Comparison of ENCODE assay signal across 9 cellular contexts in genomic region chr16:89359296-89360147, GRCh38.
DNase-seq lines count a peak whose midpoint lies in the region; ATAC-seq and TF ChIP-seq lines count a peak whose summit lies in the region.
"Had no signal": no experiment of that assay in that cellular context is flagged by ENCODE, and none has a peak within 500 bp of the region (broad histone marks: within the 10 kb centered on the region; RNA-seq: fewer than 3 reads in every experiment).

No MANE protein-coding gene starts in this region.

- peak overlapping the region; percentile 56 for H3K4me3 Mint-ChIP-seq in stimulated activated naive CD8-positive, alpha-beta T cell treated with anti-CD3 and anti-CD28 coated beads, Interleukin-15, Interleukin-2, amounts not matched to agents 100 ng/mL and 50 ng/mL, for 24 hours
- H3K4me3 Mint-ChIP-seq in activated CD8-positive, alpha-beta T cell treated with anti-CD3 and anti-CD28 coated beads for 36 hours = peak overlapping the region; percentile 18
- peak overlapping the region; percentile 74 to 89 (median 85) for H3K4me3 Mint-ChIP-seq in immature natural killer cell

- H3K27me3 Mint-ChIP-seq in stimulated activated naive CD8-positive, alpha-beta T cell treated with anti-CD3 and anti-CD28 coated beads, Interleukin-15, Interleukin-2, amounts not matched to agents 100 ng/mL and 50 ng/mL, for 24 hours = no peaks in the 10 kb centered on the region
- H3K27me3 Mint-ChIP-seq in activated CD8-positive, alpha-beta T cell treated with anti-CD3 and anti-CD28 coated beads for 36 hours = no peaks in the 10 kb centered on the region
- H3K27me3 Mint-ChIP-seq in immature natural killer cell (ENCODE audit: low read depth in 3 of 3) = peaks cover 8 to 18% (median 9%) of the 10 kb centered on the region in 3 donors

- CTCF ChIA-PET in activated CD8-positive, alpha-beta T cell treated with anti-CD3 and anti-CD28 coated beads for 36 hours (lab: Charles Lee) = interaction anchor here (1.4 to 3.1 kb wide), 2 partner anchors 9 to 43 kb away, joined by 3 to 12 read pairs; no protein-coding TSS in a partner anchor

- no peak for DNase-seq in stimulated activated naive CD8-positive, alpha-beta T cell treated with anti-CD3 and anti-CD28 coated beads, Interleukin-15, Interleukin-2, amounts not matched to agents 100 U/mL and 50 U/mL, for 24 hours
- no peak for DNase-seq in activated CD8-positive, alpha-beta T cell treated with anti-CD3 and anti-CD28 coated beads for 36 hours
- DNase-seq in immature natural killer cell = no peak
- DNase-seq in amniotic stem cell (lab: John Stamatoyannopoulos, UW) = no peak
- no peak for DNase-seq in AML-193 (lab: John Stamatoyannopoulos, UW)
- DNase-seq: NCI-H2029 had no signal

- no peak for TF ChIP-seq CTCF in activated CD8-positive, alpha-beta T cell treated with anti-CD3 and anti-CD28 coated beads for 36 hours (IDR thresholded peaks at IDR 0.05)

- POLR2A ChIA-PET in activated CD8-positive, alpha-beta T cell treated with anti-CD3 and anti-CD28 coated beads for 36 hours (lab: Charles Lee) = interaction anchor here (1.7 kb wide), 1 partner anchor 9 kb away, joined by 6 read pairs; no protein-coding TSS in a partner anchor

- no peaks in the 10 kb centered on the region for H3K9me3 Mint-ChIP-seq in stimulated activated naive CD8-positive, alpha-beta T cell treated with anti-CD3 and anti-CD28 coated beads, Interleukin-15, Interleukin-2, amounts not matched to agents 100 ng/mL and 50 ng/mL, for 24 hours
- no peaks in the 10 kb centered on the region for H3K9me3 Mint-ChIP-seq in activated CD8-positive, alpha-beta T cell treated with anti-CD3 and anti-CD28 coated beads for 36 hours
- no peaks in the 10 kb centered on the region for H3K9me3 Mint-ChIP-seq in immature natural killer cell

- ATAC-seq in stimulated activated naive CD8-positive, alpha-beta T cell treated with anti-CD3 and anti-CD28 coated beads, Interleukin-15, Interleukin-2, amounts not matched to agents 100 U/mL and 50 U/mL, for 24 hours = no peak
- no peak for ATAC-seq in activated CD8-positive, alpha-beta T cell treated with anti-CD3 and anti-CD28 coated beads for 36 hours
- no peak for ATAC-seq in GM19455 (IDR thresholded peaks at IDR 0.05; ENCODE audit: unreplicated experiment)
- no peak for ATAC-seq in HG02623 (IDR thresholded peaks at IDR 0.05; ENCODE audit: unreplicated experiment)

- intact Hi-C loops in activated CD8-positive, alpha-beta T cell treated with anti-CD3 and anti-CD28 coated beads for 36 hours (cut with micrococcal nuclease) = loop anchor here (5.0 to 10.0 kb wide), 2 partner anchors 83 to 125 kb away; no protein-coding TSS in a partner anchor

- H3K36me3 Mint-ChIP-seq in stimulated activated naive CD8-positive, alpha-beta T cell treated with anti-CD3 and anti-CD28 coated beads, Interleukin-15, Interleukin-2, amounts not matched to agents 100 ng/mL and 50 ng/mL, for 24 hours (ENCODE audit: low read depth) = peaks cover 41% of the 10 kb centered on the region
- H3K36me3 Mint-ChIP-seq in activated CD8-positive, alpha-beta T cell treated with anti-CD3 and anti-CD28 coated beads for 36 hours (ENCODE audit: low read depth) = peaks cover 46% of the 10 kb centered on the region
- no peaks in the 10 kb centered on the region for H3K36me3 Mint-ChIP-seq in immature natural killer cell

- peak overlapping the region; percentile 81 for H3K27ac Mint-ChIP-seq in stimulated activated naive CD8-positive, alpha-beta T cell treated with anti-CD3 and anti-CD28 coated beads, Interleukin-15, Interleukin-2, amounts not matched to agents 100 ng/mL and 50 ng/mL, for 24 hours
- H3K27ac Mint-ChIP-seq in activated CD8-positive, alpha-beta T cell treated with anti-CD3 and anti-CD28 coated beads for 36 hours = peak overlapping the region; percentile 57
- H3K27ac Mint-ChIP-seq in immature natural killer cell = peak overlapping the region; percentile 65 to 91 (median 86)

- H3K4me1 Mint-ChIP-seq in stimulated activated naive CD8-positive, alpha-beta T cell treated with anti-CD3 and anti-CD28 coated beads, Interleukin-15, Interleukin-2, amounts not matched to agents 100 ng/mL and 50 ng/mL, for 24 hours (ENCODE audit: low read depth) = peaks cover 99% of the 10 kb centered on the region
- H3K4me1 Mint-ChIP-seq in activated CD8-positive, alpha-beta T cell treated with anti-CD3 and anti-CD28 coated beads for 36 hours (ENCODE audit: low read depth) = peaks cover 90% of the 10 kb centered on the region
- peaks cover 98% of the 10 kb centered on the region in 2 donors for H3K4me1 Mint-ChIP-seq in immature natural killer cell

Comparison
In these comparisons a context has a peak if more than half of its experiments do, and no peak if none do; other contexts are left out.
1. H3K4me3 Mint-ChIP-seq: peak in every context shown above with its lines; median percentile 85 in immature natural killer cell; 56 in stimulated activated naive CD8-positive, alpha-beta T cell treated with anti-CD3 and anti-CD28 coated beads, Interleukin-15, Interleukin-2, amounts not matched to agents 100 ng/mL and 50 ng/mL, for 24 hours; 18 in activated CD8-positive, alpha-beta T cell treated with anti-CD3 and anti-CD28 coated beads for 36 hours.